Comparison of ENCODE assay signal across 8 cellular contexts in the genomic region with DNA sequence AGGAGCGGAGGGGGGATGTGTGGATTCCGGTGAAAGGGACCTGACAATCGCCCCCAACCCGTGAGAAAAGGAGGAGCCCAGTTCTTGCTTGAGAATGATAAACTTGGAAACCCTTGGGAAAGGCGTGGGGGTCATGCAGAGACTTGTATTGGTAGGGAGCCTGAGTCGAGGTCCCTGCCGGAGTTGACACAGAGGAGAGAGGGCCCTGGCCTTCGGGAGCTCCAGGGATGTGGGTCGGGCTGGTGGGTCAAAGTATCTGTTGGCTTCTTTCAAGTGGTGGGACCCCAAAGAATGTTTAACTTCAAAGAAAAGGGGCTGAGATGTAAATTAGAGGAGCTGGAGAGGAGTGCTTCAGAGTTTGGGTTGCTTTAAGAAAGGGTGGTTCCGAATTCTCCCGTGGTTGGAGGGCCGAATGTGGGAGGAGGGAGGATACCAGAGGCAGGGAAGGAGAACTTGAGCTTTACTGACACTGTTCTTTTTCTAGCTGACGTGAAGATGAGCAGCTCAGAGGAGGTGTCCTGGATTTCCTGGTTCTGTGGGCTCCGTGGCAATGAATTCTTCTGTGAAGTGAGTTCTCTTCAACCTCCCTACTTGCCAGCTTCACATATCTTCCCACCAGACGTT. TPM values are rescaled to one million over a fixed set of nuclear protein-coding genes. Genes with fewer than 3 reads are reported as not detected.
DNase-seq lines count a peak whose midpoint lies in the region; ATAC-seq lines count a peak whose summit lies in the region.

No MANE protein-coding gene starts in this region.

- WGBS in thymus = 12% methylated on average over 15 of the region's 15 CpGs

- no peaks in the 10 kb centered on the region for H3K27me3 Mint-ChIP-seq in activated CD4-positive, alpha-beta T cell treated with anti-CD3 and anti-CD28 coated beads, Interleukin-2, amount 10 ng/mL, durations not matched to agents 7 days and 5 days
- peaks cover 2% of the 10 kb centered on the region for H3K27me3 Mint-ChIP-seq in activated naive CD8-positive, alpha-beta T cell treated with anti-CD3 and anti-CD28 coated beads, Interleukin-2, amount 50 U/mL, for 24 hours

- DNase-seq in activated CD4-positive, alpha-beta T cell treated with anti-CD3 and anti-CD28 coated beads, Interleukin-2, amount 10 ng/mL, durations not matched to agents 7 days and 5 days = no peak
- no peak for DNase-seq in activated CD4-positive, alpha-beta T cell treated with anti-CD3 and anti-CD28 coated beads, Interleukin-2, amount 50 U/mL, for 48 hours
- no peak for DNase-seq in activated naive CD8-positive, alpha-beta T cell treated with anti-CD3 and anti-CD28 coated beads, Interleukin-2, amount 50 U/mL, for 24 hours
- DNase-seq in cerebellar nuclear complex (lab: John Stamatoyannopoulos, UW) (no peak), NCI-H82 treated with DMSO at 0.1 percent for 48 hours (lab: John Stamatoyannopoulos, UW; ENCODE audit: unreplicated experiment) (no peak)
- no peak for DNase-seq in stimulated activated CD4-positive, alpha-beta T cell treated with anti-CD3 and anti-CD28 coated beads, Interleukin-2, amount 100 ng/mL, for 24 hours

- peak overlapping the region; percentile 91 for H3K4me3 ChIP-seq in thymus (ENCODE audit: low read length)

- H3K9me3 Mint-ChIP-seq in activated CD4-positive, alpha-beta T cell treated with anti-CD3 and anti-CD28 coated beads, Interleukin-2, amount 10 ng/mL, durations not matched to agents 7 days and 5 days = no peaks in the 10 kb centered on the region
- no peaks in the 10 kb centered on the region for H3K9me3 Mint-ChIP-seq in activated naive CD8-positive, alpha-beta T cell treated with anti-CD3 and anti-CD28 coated beads, Interleukin-2, amount 50 U/mL, for 24 hours

- H3K4me1 ChIP-seq in thymus (ENCODE audit: control insufficient read depth, insufficient read depth, low read length) = peaks cover 30% of the 10 kb centered on the region

- CTCF ChIA-PET in activated CD4-positive, alpha-beta T cell treated with anti-CD3 and anti-CD28 coated beads, Interleukin-2, amount 10 ng/mL, durations not matched to agents 7 days and 5 days (lab: Charles Lee) = interaction anchor here (0.9 to 2.1 kb wide), 5 partner anchors 9 to 104 kb away, joined by 3 to 8 read pairs (median 3); partner anchors contain the start of genes APOM and LY6G5C

- peak overlapping the region; percentile 87 for H3K4me3 Mint-ChIP-seq in activated CD4-positive, alpha-beta T cell treated with anti-CD3 and anti-CD28 coated beads, Interleukin-2, amount 10 ng/mL, durations not matched to agents 7 days and 5 days
- H3K4me3 Mint-ChIP-seq in activated naive CD8-positive, alpha-beta T cell treated with anti-CD3 and anti-CD28 coated beads, Interleukin-2, amount 50 U/mL, for 24 hours = peak overlapping the region; percentile 98

- POLR2A ChIA-PET in activated CD4-positive, alpha-beta T cell treated with anti-CD3 and anti-CD28 coated beads, Interleukin-2, amount 10 ng/mL, durations not matched to agents 7 days and 5 days (lab: Charles Lee) = interaction anchor here (0.7 kb wide), 1 partner anchor 112 kb away, joined by 3 read pairs; no protein-coding TSS in a partner anchor

- H3K27ac ChIP-seq in layer of hippocampus (ENCODE audit: low read depth, low read length) = peak overlapping the region; percentile 91
- peak overlapping the region; percentile 82 for H3K27ac ChIP-seq in thymus (ENCODE audit: low read depth)

- H3K36me3 ChIP-seq in thymus (ENCODE audit: control insufficient read depth, insufficient read depth) = peaks cover 47% of the 10 kb centered on the region

- peaks cover 56% of the 10 kb centered on the region for H3K4me1 Mint-ChIP-seq in activated CD4-positive, alpha-beta T cell treated with anti-CD3 and anti-CD28 coated beads, Interleukin-2, amount 10 ng/mL, durations not matched to agents 7 days and 5 days
- peaks cover 54% of the 10 kb centered on the region for H3K4me1 Mint-ChIP-seq in activated naive CD8-positive, alpha-beta T cell treated with anti-CD3 and anti-CD28 coated beads, Interleukin-2, amount 50 U/mL, for 24 hours

- H3K9me3 ChIP-seq in thymus (ENCODE audit: control insufficient read depth) = no peaks in the 10 kb centered on the region

- H3K27me3 ChIP-seq in layer of hippocampus (ENCODE audit: control insufficient read depth, insufficient read depth, low read length) = no peaks in the 10 kb centered on the region
- H3K27me3 ChIP-seq in thymus (ENCODE audit: control insufficient read depth, insufficient read depth) = no peaks in the 10 kb centered on the region

- peak overlapping the region; percentile 94 for H3K27ac Mint-ChIP-seq in activated CD4-positive, alpha-beta T cell treated with anti-CD3 and anti-CD28 coated beads, Interleukin-2, amount 10 ng/mL, durations not matched to agents 7 days and 5 days
- H3K27ac Mint-ChIP-seq in activated naive CD8-positive, alpha-beta T cell treated with anti-CD3 and anti-CD28 coated beads, Interleukin-2, amount 50 U/mL, for 24 hours = peak overlapping the region; percentile 98

- ATAC-seq in activated naive CD8-positive, alpha-beta T cell treated with anti-CD3 and anti-CD28 coated beads, Interleukin-2, amount 50 U/mL, for 24 hours = no peak

- H3K36me3 Mint-ChIP-seq in activated CD4-positive, alpha-beta T cell treated with anti-CD3 and anti-CD28 coated beads, Interleukin-2, amount 10 ng/mL, durations not matched to agents 7 days and 5 days (ENCODE audit: low read depth) = peaks cover 71% of the 10 kb centered on the region
- H3K36me3 Mint-ChIP-seq in activated naive CD8-positive, alpha-beta T cell treated with anti-CD3 and anti-CD28 coated beads, Interleukin-2, amount 50 U/mL, for 24 hours (ENCODE audit: low read depth) = peaks cover 79% of the 10 kb centered on the region

RNA-seq across cellular contexts. Expression of gene CSNK2B, which starts 0.6 kb away (rescaled TPM):
- total RNA-seq in activated CD4-positive, alpha-beta T cell treated with anti-CD3 and anti-CD28 coated beads, Interleukin-2, amount 10 ng/mL, durations not matched to agents 7 days and 5 days = 100 to 1,000 TPM; 218 to 273 TPM
- polyA plus RNA-seq in thymus = 169 TPM

RNA-seq across cellular contexts. Expression of gene GPANK1, which starts 1.7 kb away (rescaled TPM):
- total RNA-seq in activated CD4-positive, alpha-beta T cell treated with anti-CD3 and anti-CD28 coated beads, Interleukin-2, amount 10 ng/mL, durations not matched to agents 7 days and 5 days = 10 to 100 TPM; 34.4 to 42.9 TPM
- polyA plus RNA-seq in thymus = 13.8 TPM

RNA-seq across cellular contexts. Expression of gene LY6G5B, which starts 3.3 kb away (rescaled TPM):
- total RNA-seq in activated CD4-positive, alpha-beta T cell treated with anti-CD3 and anti-CD28 coated beads, Interleukin-2, amount 10 ng/mL, durations not matched to agents 7 days and 5 days = 10 to 100 TPM; 26.0 to 27.4 TPM
- polyA plus RNA-seq in thymus = 6.5 TPM

RNA-seq across cellular contexts. Expression of gene C6orf47, which starts 5.9 kb away (rescaled TPM):
- total RNA-seq in activated CD4-positive, alpha-beta T cell treated with anti-CD3 and anti-CD28 coated beads, Interleukin-2, amount 10 ng/mL, durations not matched to agents 7 days and 5 days = 10 to 100 TPM; 20.2 to 20.9 TPM
- 16.7 TPM for polyA plus RNA-seq in thymus

RNA-seq across cellular contexts. Expression of gene APOM, which starts 10.8 kb away (rescaled TPM):
- total RNA-seq in activated CD4-positive, alpha-beta T cell treated with anti-CD3 and anti-CD28 coated beads, Interleukin-2, amount 10 ng/mL, durations not matched to agents 7 days and 5 days = 1 to 10 TPM; 3.9 to 4.5 TPM
- polyA plus RNA-seq in thymus = 9.1 TPM
